ENCODE assay signal across 21 cellular contexts in genomic region chr7:130446285-130446684, GRCh38. TPM values are rescaled to one million over a fixed set of nuclear protein-coding genes. Genes with fewer than 3 reads are reported as not detected.
DNase-seq lines count a peak whose midpoint lies in the region; ATAC-seq lines count a peak whose summit lies in the region.
"Had no signal": no experiment of that assay in that cellular context is flagged by ENCODE, and none has a peak within 500 bp of the region (broad histone marks: within the 10 kb centered on the region; RNA-seq: fewer than 3 reads in every experiment).

No MANE protein-coding gene starts in this region.

- H3K27me3 Mint-ChIP-seq in activated CD4-positive, alpha-beta memory T cell treated with anti-CD3 and anti-CD28 coated beads for 36 hours: peaks cover 3% of the 10 kb centered on the region
- H3K27me3 Mint-ChIP-seq in activated CD4-positive, alpha-beta memory T cell treated with anti-CD3 and anti-CD28 coated beads, Interleukin-2, amount 10 ng/mL, durations not matched to agents 7 days and 5 days: no peaks in the 10 kb centered on the region
- no peaks in the 10 kb centered on the region for H3K27me3 Mint-ChIP-seq in activated T-helper 2 cell treated with anti-CD3 and anti-CD28 coated beads, Interferon-gamma antibody, Interleukin-2, Interleukin-4, amounts not matched to agents 10 μg/mL and 5 μg/mL and 100 μg/mL, durations not matched to agents 14 hours and 24 hours and 36 hours (ENCODE audit: low read depth)

- CTCF ChIA-PET in activated CD4-positive, alpha-beta memory T cell treated with anti-CD3 and anti-CD28 coated beads for 36 hours (lab: Charles Lee): no interaction called here
- CTCF ChIA-PET in activated CD4-positive, alpha-beta memory T cell treated with anti-CD3 and anti-CD28 coated beads, Interleukin-2, amount 10 ng/mL, durations not matched to agents 7 days and 5 days (lab: Charles Lee): no interaction called here

- H3K4me3 Mint-ChIP-seq in activated CD4-positive, alpha-beta memory T cell treated with anti-CD3 and anti-CD28 coated beads for 36 hours: no peak overlapping the region
- H3K4me3 Mint-ChIP-seq in activated CD4-positive, alpha-beta memory T cell treated with anti-CD3 and anti-CD28 coated beads, Interleukin-2, amount 10 ng/mL, durations not matched to agents 7 days and 5 days: no peak overlapping the region
- H3K4me3 Mint-ChIP-seq in activated T-helper 2 cell treated with anti-CD3 and anti-CD28 coated beads, Interferon-gamma antibody, Interleukin-2, Interleukin-4, amounts not matched to agents 10 μg/mL and 5 μg/mL and 100 μg/mL, durations not matched to agents 14 hours and 24 hours and 36 hours (ENCODE audit: low read depth): no peak overlapping the region
- H3K4me3 Mint-ChIP-seq in stimulated activated effector memory CD8-positive, alpha-beta T cell treated with anti-CD3 and anti-CD28 coated beads, Interleukin-12 subunit alpha, Interleukin-12 subunit beta, amount 100 ng/mL, for 72 hours: no peak overlapping the region

- H3K27ac Mint-ChIP-seq in activated CD4-positive, alpha-beta memory T cell treated with anti-CD3 and anti-CD28 coated beads for 36 hours: peak overlapping the region; percentile 62
- H3K27ac Mint-ChIP-seq in activated CD4-positive, alpha-beta memory T cell treated with anti-CD3 and anti-CD28 coated beads, Interleukin-2, amount 10 ng/mL, durations not matched to agents 7 days and 5 days: no peak overlapping the region
- peak overlapping the region; percentile 50 to 57 for H3K27ac Mint-ChIP-seq in activated naive CD4-positive, alpha-beta T cell treated with anti-CD3 and anti-CD28 coated beads, Interleukin-2, amount 50 U/mL, for 72 hours
- H3K27ac Mint-ChIP-seq in activated T-helper 2 cell treated with anti-CD3 and anti-CD28 coated beads, Interferon-gamma antibody, Interleukin-2, Interleukin-4, amounts not matched to agents 10 μg/mL and 5 μg/mL and 100 μg/mL, durations not matched to agents 14 hours and 24 hours and 36 hours: peak overlapping the region; percentile 35
- no peak overlapping the region for H3K27ac Mint-ChIP-seq in stimulated activated effector memory CD8-positive, alpha-beta T cell treated with anti-CD3 and anti-CD28 coated beads, Interleukin-12 subunit alpha, Interleukin-12 subunit beta, amount 100 ng/mL, for 72 hours

- peaks cover 13% of the 10 kb centered on the region for H3K4me1 Mint-ChIP-seq in activated CD4-positive, alpha-beta memory T cell treated with anti-CD3 and anti-CD28 coated beads for 36 hours (ENCODE audit: low read depth)
- H3K4me1 Mint-ChIP-seq in activated CD4-positive, alpha-beta memory T cell treated with anti-CD3 and anti-CD28 coated beads, Interleukin-2, amount 10 ng/mL, durations not matched to agents 7 days and 5 days: peaks cover 23% of the 10 kb centered on the region
- peaks cover 37% of the 10 kb centered on the region for H3K4me1 Mint-ChIP-seq in activated T-helper 2 cell treated with anti-CD3 and anti-CD28 coated beads, Interferon-gamma antibody, Interleukin-2, Interleukin-4, amounts not matched to agents 10 μg/mL and 5 μg/mL and 100 μg/mL, durations not matched to agents 14 hours and 24 hours and 36 hours (ENCODE audit: low read depth)
- H3K4me1 Mint-ChIP-seq in stimulated activated effector memory CD8-positive, alpha-beta T cell treated with anti-CD3 and anti-CD28 coated beads, Interleukin-12 subunit alpha, Interleukin-12 subunit beta, amount 100 ng/mL, for 72 hours: no peaks in the 10 kb centered on the region

- ATAC-seq in activated naive CD4-positive, alpha-beta T cell treated with anti-CD3 and anti-CD28 coated beads, Interleukin-2, amount 50 U/mL, for 72 hours: peak; percentile 66 to 94
- ATAC-seq in stimulated activated effector memory CD8-positive, alpha-beta T cell treated with anti-CD3 and anti-CD28 coated beads, Interleukin-12 subunit alpha, Interleukin-12 subunit beta, amount 100 ng/mL, for 72 hours: peak; percentile 88
- ATAC-seq: PC-3, Right ventricle myocardium inferior had no signal

- peak; percentile 20 for DNase-seq in activated CD4-positive, alpha-beta memory T cell treated with anti-CD3 and anti-CD28 coated beads for 36 hours
- no peak for DNase-seq in activated CD4-positive, alpha-beta memory T cell treated with anti-CD3 and anti-CD28 coated beads, Interleukin-2, amount 10 ng/mL, durations not matched to agents 7 days and 5 days
- DNase-seq in activated naive CD4-positive, alpha-beta T cell treated with anti-CD3 and anti-CD28 coated beads, Interleukin-2, amount 50 U/mL, for 72 hours (ENCODE audit: low spot score in 2 of 2): no peak
- no peak for DNase-seq in activated naive CD4-positive, alpha-beta T cell treated with Interleukin-2 at 50 U/mL for 16 hours
- no peak for DNase-seq in activated T-helper 2 cell treated with anti-CD3 and anti-CD28 coated beads, Interferon-gamma antibody, Interleukin-2, Interleukin-4, amounts not matched to agents 10 μg/mL and 5 μg/mL and 100 μg/mL, durations not matched to agents 14 hours and 24 hours and 36 hours (ENCODE audit: low spot score)
- no peak for DNase-seq in stimulated activated effector memory CD8-positive, alpha-beta T cell treated with anti-CD3 and anti-CD28 coated beads, Interleukin-12 subunit alpha, Interleukin-12 subunit beta, amount 100 ng/mL, for 72 hours (ENCODE audit: low spot score in 2 of 2)
- no peak for DNase-seq in NCI-H1048 (lab: John Stamatoyannopoulos, UW)
- DNase-seq: Calu3; DMS79 treated with DMSO at 0.1 percent for 48 hours; GF-D8; IMR-90; KG1; MG63; NCI-H2029; NCI-H446 treated with DMSO at 0.1 percent for 48 hours; NCI-H526; NCI-H82; NK-92 treated with Interleukin-12 subunit alpha and Interleukin-12 subunit beta, amount 100 ng/mL, for 24 hours; PC-3 had no signal

- peaks cover 9% of the 10 kb centered on the region for H3K9me3 Mint-ChIP-seq in activated CD4-positive, alpha-beta memory T cell treated with anti-CD3 and anti-CD28 coated beads for 36 hours
- peaks cover 7% of the 10 kb centered on the region for H3K9me3 Mint-ChIP-seq in activated CD4-positive, alpha-beta memory T cell treated with anti-CD3 and anti-CD28 coated beads, Interleukin-2, amount 10 ng/mL, durations not matched to agents 7 days and 5 days
- peaks cover 8 to 11% of the 10 kb centered on the region in 2 donors for H3K9me3 Mint-ChIP-seq in activated naive CD4-positive, alpha-beta T cell treated with anti-CD3 and anti-CD28 coated beads, Interleukin-2, amount 50 U/mL, for 72 hours
- peaks cover 13% of the 10 kb centered on the region for H3K9me3 Mint-ChIP-seq in activated T-helper 2 cell treated with anti-CD3 and anti-CD28 coated beads, Interferon-gamma antibody, Interleukin-2, Interleukin-4, amounts not matched to agents 10 μg/mL and 5 μg/mL and 100 μg/mL, durations not matched to agents 14 hours and 24 hours and 36 hours
- peaks cover 6% of the 10 kb centered on the region for H3K9me3 Mint-ChIP-seq in stimulated activated effector memory CD8-positive, alpha-beta T cell treated with anti-CD3 and anti-CD28 coated beads, Interleukin-12 subunit alpha, Interleukin-12 subunit beta, amount 100 ng/mL, for 72 hours

- intact Hi-C loops in activated CD4-positive, alpha-beta memory T cell treated with anti-CD3 and anti-CD28 coated beads for 36 hours (cut with micrococcal nuclease): loop anchor here (1.0 kb wide), 1 partner anchor 195 kb away; no protein-coding TSS in a partner anchor
- intact Hi-C loops in activated T-helper 2 cell treated with anti-CD3 and anti-CD28 coated beads, Interferon-gamma antibody, Interleukin-2, Interleukin-4, amounts not matched to agents 10 μg/mL and 5 μg/mL and 100 μg/mL, durations not matched to agents 14 hours and 24 hours and 36 hours (cut with micrococcal nuclease): loop anchor here (1.0 kb wide), 1 partner anchor 29 kb away; no protein-coding TSS in a partner anchor

- peaks cover 2% of the 10 kb centered on the region for H3K36me3 Mint-ChIP-seq in activated CD4-positive, alpha-beta memory T cell treated with anti-CD3 and anti-CD28 coated beads for 36 hours
- H3K36me3 Mint-ChIP-seq in activated CD4-positive, alpha-beta memory T cell treated with anti-CD3 and anti-CD28 coated beads, Interleukin-2, amount 10 ng/mL, durations not matched to agents 7 days and 5 days (ENCODE audit: low read depth): no peaks in the 10 kb centered on the region
- H3K36me3 Mint-ChIP-seq in activated naive CD4-positive, alpha-beta T cell treated with anti-CD3 and anti-CD28 coated beads, Interleukin-2, amount 50 U/mL, for 72 hours: peaks cover 0 to 9% of the 10 kb centered on the region in 2 donors
- peaks cover 4% of the 10 kb centered on the region for H3K36me3 Mint-ChIP-seq in activated T-helper 2 cell treated with anti-CD3 and anti-CD28 coated beads, Interferon-gamma antibody, Interleukin-2, Interleukin-4, amounts not matched to agents 10 μg/mL and 5 μg/mL and 100 μg/mL, durations not matched to agents 14 hours and 24 hours and 36 hours (ENCODE audit: low read depth)
- H3K36me3 Mint-ChIP-seq in stimulated activated effector memory CD8-positive, alpha-beta T cell treated with anti-CD3 and anti-CD28 coated beads, Interleukin-12 subunit alpha, Interleukin-12 subunit beta, amount 100 ng/mL, for 72 hours: no peaks in the 10 kb centered on the region

- POLR2A ChIA-PET in activated CD4-positive, alpha-beta memory T cell treated with anti-CD3 and anti-CD28 coated beads for 36 hours (lab: Charles Lee): no interaction called here
- POLR2A ChIA-PET in activated CD4-positive, alpha-beta memory T cell treated with anti-CD3 and anti-CD28 coated beads, Interleukin-2, amount 10 ng/mL, durations not matched to agents 7 days and 5 days (lab: Charles Lee): no interaction called here

RNA-seq across cellular contexts. Expression of gene CEP41, which starts 5.5 kb away (rescaled TPM):
- 10 to 100 TPM; 14.0 to 16.4 TPM for total RNA-seq in activated CD4-positive, alpha-beta memory T cell treated with anti-CD3 and anti-CD28 coated beads for 36 hours
- 10 to 100 TPM; 13.2 to 15.7 TPM for total RNA-seq in activated CD4-positive, alpha-beta memory T cell treated with anti-CD3 and anti-CD28 coated beads, Interleukin-2, amount 10 ng/mL, durations not matched to agents 7 days and 5 days
- 10 to 100 TPM; 12.6 to 15.1 TPM for total RNA-seq in activated naive CD4-positive, alpha-beta T cell treated with anti-CD3 and anti-CD28 coated beads, Interleukin-2, amount 50 U/mL, for 72 hours
- total RNA-seq in activated T-helper 2 cell treated with anti-CD3 and anti-CD28 coated beads, Interferon-gamma antibody, Interleukin-2, Interleukin-4, amounts not matched to agents 10 μg/mL and 5 μg/mL and 100 μg/mL, durations not matched to agents 14 hours and 24 hours and 36 hours: 15.9 and 21.2 TPM in 2 replicates

RNA-seq across cellular contexts. Expression of gene MEST, which starts 45.6 kb away (rescaled TPM):
- 1 to 10 TPM in 1 of 2 experiments, under 1 TPM in 1; 0.83 to 1.0 TPM for total RNA-seq in activated CD4-positive, alpha-beta memory T cell treated with anti-CD3 and anti-CD28 coated beads for 36 hours
- total RNA-seq in activated CD4-positive, alpha-beta memory T cell treated with anti-CD3 and anti-CD28 coated beads, Interleukin-2, amount 10 ng/mL, durations not matched to agents 7 days and 5 days: under 1 TPM; 0.55 to 0.68 TPM
- total RNA-seq in activated naive CD4-positive, alpha-beta T cell treated with anti-CD3 and anti-CD28 coated beads, Interleukin-2, amount 50 U/mL, for 72 hours: 1 to 10 TPM; 1.9 to 2.5 TPM
- total RNA-seq in activated T-helper 2 cell treated with anti-CD3 and anti-CD28 coated beads, Interferon-gamma antibody, Interleukin-2, Interleukin-4, amounts not matched to agents 10 μg/mL and 5 μg/mL and 100 μg/mL, durations not matched to agents 14 hours and 24 hours and 36 hours: 3.1 and 3.6 TPM in 2 replicates
- total RNA-seq: A172 had no signal

Comparison
In these comparisons a context has a peak if more than half of its experiments do, and no peak if none do; other contexts are left out.
1. H3K27ac Mint-ChIP-seq: peak in activated CD4-positive, alpha-beta memory T cell treated with anti-CD3 and anti-CD28 coated beads for 36 hours (single experiment), activated naive CD4-positive, alpha-beta T cell treated with anti-CD3 and anti-CD28 coated beads, Interleukin-2, amount 50 U/mL, for 72 hours (2 of 2) and activated T-helper 2 cell treated with anti-CD3 and anti-CD28 coated beads, Interferon-gamma antibody, Interleukin-2, Interleukin-4, amounts not matched to agents 10 μg/mL and 5 μg/mL and 100 μg/mL, durations not matched to agents 14 hours and 24 hours and 36 hours (single experiment); none in activated CD4-positive, alpha-beta memory T cell treated with anti-CD3 and anti-CD28 coated beads, Interleukin-2, amount 10 ng/mL, durations not matched to agents 7 days and 5 days (single experiment) and stimulated activated effector memory CD8-positive, alpha-beta T cell treated with anti-CD3 and anti-CD28 coated beads, Interleukin-12 subunit alpha, Interleukin-12 subunit beta, amount 100 ng/mL, for 72 hours (single experiment).